In the genomic region with DNA sequence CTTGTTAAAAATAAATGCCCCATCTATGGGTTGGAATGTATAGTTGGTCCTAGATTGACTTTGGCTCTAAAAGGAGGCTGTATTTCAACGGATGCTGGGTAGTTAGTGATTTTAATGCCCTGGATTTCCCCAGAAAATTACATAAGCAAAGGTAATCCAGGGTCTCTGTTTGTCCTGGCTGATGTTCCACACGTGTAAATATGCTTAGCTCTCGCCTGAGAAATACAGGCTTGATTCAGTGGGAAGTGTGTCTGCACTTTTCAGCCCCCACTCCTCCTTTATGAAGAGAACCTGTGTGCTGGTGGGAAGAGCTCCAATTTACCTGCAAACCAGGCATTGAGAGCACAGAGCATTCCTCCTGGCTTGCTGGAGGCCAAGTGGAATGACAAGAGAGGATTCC, we compare ENCODE assay signal across 19 cellular contexts.
DNase-seq lines count a peak whose midpoint lies in the region; ATAC-seq, FAIRE-seq and TF ChIP-seq lines count a peak whose summit lies in the region.
"Had no signal": no experiment of that assay in that cellular context is flagged by ENCODE, and none has a peak within 500 bp of the region (broad histone marks: within the 10 kb centered on the region; RNA-seq: fewer than 3 reads in every experiment).

No MANE protein-coding gene starts in this region.

- H3K9me3 ChIP-seq in liver (ENCODE audit: control insufficient read depth in 4 of 4, low read length in 3 of 4), result no peaks in the 10 kb centered on the region
- no peaks in the 10 kb centered on the region for H3K9me3 ChIP-seq in HepG2 (ENCODE audit: low read length)
- H3K9me3 ChIP-seq: BE2C had no signal

- H3K4me2 ChIP-seq in HepG2 (ENCODE audit: low read depth, low read length), result no peak overlapping the region
- H3K4me2 ChIP-seq: GM23338 had no signal

- DNase-seq in HepG2 (ENCODE audit: low spot score) (no peak), fibroblast of mammary gland (ENCODE audit: low read depth) (no peak), retinal pigment epithelial cell (ENCODE audit: low read depth) (no peak), SKM-1 treated with dmso at 0.1 percent for 144 hours (lab: John Stamatoyannopoulos, UW; ENCODE audit: unreplicated experiment) (no peak)
- DNase-seq: BE2C; C1 segment of cervical spinal cord; CD4-positive, CD25-positive, alpha-beta regulatory T cell; CD8-positive, alpha-beta memory T cell; COR-L47; HFFc6 had no signal

- no peak overlapping the region for H3K9ac ChIP-seq in liver (ENCODE audit: low read depth in 1 of 2, low read length in 2 of 2)
- H3K9ac ChIP-seq in HepG2 (ENCODE audit: insufficient read depth, low read depth, low read length), result no peak overlapping the region

- no peak overlapping the region for H2AFZ ChIP-seq in HepG2 (ENCODE audit: low read length)
- H2AFZ ChIP-seq: GM23338 had no signal

- BruUV-seq in HepG2 (replicated peaks; lab: Mats Ljungman, UMichigan), result no TSS peak

- no peak for TF ChIP-seq CTCF in liver (IDR thresholded peaks at IDR 0.05; ENCODE audit: low read depth, low read length, missing input control)
- no peak for TF ChIP-seq CTCF in HepG2 (CRISPR knock-in tag; IDR thresholded peaks at IDR 0.05)
- peak; percentile 2 for TF ChIP-seq CTCF in fibroblast of mammary gland (conservative IDR thresholded peaks at IDR 0.05; ENCODE audit: control insufficient read depth, insufficient read depth, low read depth, low read length)
- TF ChIP-seq CTCF in retinal pigment epithelial cell (conservative IDR thresholded peaks at IDR 0.05; ENCODE audit: low read depth, low read length), result peak; percentile 13

- TF ChIP-seq EP300 in HepG2 (IDR thresholded peaks at IDR 0.05; ENCODE audit: low read depth in 2 of 2, low read length in 2 of 2), result no peak
- TF ChIP-seq EP300 in HepG2 (CRISPR knock-in tag; IDR thresholded peaks at IDR 0.05; ENCODE audit: borderline replicate concordance), result no peak

- H3K27ac ChIP-seq in liver (ENCODE audit: low read depth in 1 of 2, low read length in 2 of 2) (peak overlapping the region; percentile 60 to 70), HepG2 (ENCODE audit: extremely low read length, insufficient read depth, low read length) (no peak overlapping the region)

- TF ChIP-seq RAD21 in liver (IDR thresholded peaks at IDR 0.05) (peak in 1 of 2 donors; percentile 8), HepG2 (CRISPR knock-in tag; IDR thresholded peaks at IDR 0.05) (no peak)

- in situ Hi-C loops in HepG2 (cut with HindIII; ENCODE audit: extremely low pct_ligation_motif_present, low pct_unique_long_range_greater_than_20kb), result no loop called here

- no peak for TF ChIP-seq POLR2A in HepG2 (IDR thresholded peaks at IDR 0.05; ENCODE audit: insufficient read depth in 1 of 2, low read depth in 2 of 2, low read length in 2 of 2)

- no peaks in the 10 kb centered on the region for H3K79me2 ChIP-seq in HepG2 (ENCODE audit: insufficient read depth, low read length)

- no peaks in the 10 kb centered on the region for H4K20me1 ChIP-seq in HepG2 (ENCODE audit: insufficient read depth, low read length)

- H3K4me3 ChIP-seq in liver (ENCODE audit: low read depth in 1 of 3, low read length in 3 of 3) (no peak overlapping the region), HepG2 (replicated peaks in 1 of 3; ENCODE audit: insufficient read depth in 1 of 3, low read depth in 2 of 3, low read length in 3 of 3) (no peak overlapping the region), fibroblast of mammary gland (ENCODE audit: control insufficient read depth, low read depth, low read length) (no peak overlapping the region), retinal pigment epithelial cell (ENCODE audit: low read length) (no peak overlapping the region)
- H3K4me3 ChIP-seq: GM23338 had no signal

- WGBS in liver, result 32% methylated on average over 3 of the region's 3 CpGs
- 0% methylated on average over 3 of the region's 3 CpGs for WGBS in HepG2 (ENCODE audit: low lambda C conversion rate)

- CTCF ChIA-PET in HepG2 (lab: Yijun Ruan, JAX; ENCODE audit: low intra/inter-chr PET ratio, low total read pairs), result no interaction called here

- POLR2A ChIA-PET in HepG2 (lab: Yijun Ruan, JAX), result no interaction called here

- intact Hi-C loops in HepG2 (cut with micrococcal nuclease; ENCODE audit: unreplicated experiment), result no loop called here

- ATAC-seq in HepG2 (no peak), GM19035 (IDR thresholded peaks at IDR 0.05; ENCODE audit: unreplicated experiment) (no peak)
- ATAC-seq: GM23338, HCT116 had no signal

- FAIRE-seq in HepG2 (lab: Jason Lieb, UNC), result no peak
- FAIRE-seq: G401.6, GM12891, GM18507, H54, HTR-8/SVneo had no signal

- H3K36me3 ChIP-seq in liver (ENCODE audit: control insufficient read depth in 4 of 4, insufficient read depth in 3 of 4, low read depth in 1 of 4, low read length in 3 of 4) (no peaks in the 10 kb centered on the region), HepG2 (replicated peaks in 1 of 2; ENCODE audit: control insufficient read depth in 1 of 2, insufficient read depth in 2 of 2, low read length in 2 of 2) (no peaks in the 10 kb centered on the region)
- H3K36me3 ChIP-seq: BE2C had no signal

- H3K27me3 ChIP-seq in liver (ENCODE audit: control insufficient read depth in 4 of 4, insufficient read depth in 4 of 4, low read length in 3 of 4), result no peaks in the 10 kb centered on the region
- no peaks in the 10 kb centered on the region; a peak in 1 of 5 replicates for H3K27me3 ChIP-seq in HepG2 (ENCODE audit: control insufficient read depth in 1 of 2, insufficient read depth in 2 of 2, low read length in 2 of 2)
- H3K27me3 ChIP-seq: BE2C had no signal

- peaks cover 5 to 22% (median 18%) of the 10 kb centered on the region in 4 donors for H3K4me1 ChIP-seq in liver (ENCODE audit: control insufficient read depth in 4 of 4, insufficient read depth in 4 of 4, low read length in 3 of 4)
- no peaks in the 10 kb centered on the region for H3K4me1 ChIP-seq in HepG2 (ENCODE audit: insufficient read depth, low read length)
- H3K4me1 ChIP-seq: BE2C had no signal

TF ChIP-seq in liver, 16 proteins besides CTCF, POLR2A, EP300 and RAD21 (continues in another document):
- peak; percentile 72 for TF ChIP-seq FOXA2 (IDR thresholded peaks at IDR 0.05)
- TF ChIP-seq SP1 (IDR thresholded peaks at IDR 0.05), result peak; percentile 48
- TF ChIP-seq JUND (IDR thresholded peaks at IDR 0.05), result peak in 1 of 2 donors; percentile 45
- peak; percentile 84 to 87 for TF ChIP-seq RXRA (IDR thresholded peaks at IDR 0.05)
- no peak for TF ChIP-seq TAF1 (conservative IDR thresholded peaks at IDR 0.05)
- TF ChIP-seq YY1 (IDR thresholded peaks at IDR 0.05), result no peak
- no peak for TF ChIP-seq FOXA1 (IDR thresholded peaks at IDR 0.05)
- no peak for TF ChIP-seq EGR1 (IDR thresholded peaks at IDR 0.05; ENCODE audit: low read depth in 2 of 2)
- no peak for TF ChIP-seq GABPA (IDR thresholded peaks at IDR 0.05 in 1 of 2, conservative IDR thresholded peaks at IDR 0.05 in 1 of 2)
- TF ChIP-seq, protein P1, sequence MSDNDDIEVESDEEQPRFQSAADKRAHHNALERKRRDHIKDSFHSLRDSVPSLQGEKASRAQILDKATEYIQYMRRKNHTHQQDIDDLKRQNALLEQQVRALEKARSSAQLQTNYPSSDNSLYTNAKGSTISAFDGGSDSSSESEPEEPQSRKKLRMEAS (IDR thresholded peaks at IDR 0.05), result no peak
- no peak for TF ChIP-seq NR2F2 (IDR thresholded peaks at IDR 0.05)
- TF ChIP-seq HNF4A (conservative IDR thresholded peaks at IDR 0.05), result peak; percentile 48 to 52

TF ChIP-seq in HepG2, 621 proteins besides CTCF, POLR2A, EP300 and RAD21 (continues in another document):
- TF ChIP-seq SAP130 (CRISPR knock-in tag; IDR thresholded peaks at IDR 0.05; ENCODE audit: low read depth) (no peak), DR1 (CRISPR knock-in tag; IDR thresholded peaks at IDR 0.05) (no peak), ZNF138 (CRISPR knock-in tag; IDR thresholded peaks at IDR 0.05; ENCODE audit: low read depth) (no peak), ZNF101 (CRISPR knock-in tag; IDR thresholded peaks at IDR 0.05; ENCODE audit: borderline replicate concordance, low read depth) (no peak), ZNF564 (CRISPR knock-in tag; IDR thresholded peaks at IDR 0.05) (no peak)
- TF ChIP-seq, protein P2, sequence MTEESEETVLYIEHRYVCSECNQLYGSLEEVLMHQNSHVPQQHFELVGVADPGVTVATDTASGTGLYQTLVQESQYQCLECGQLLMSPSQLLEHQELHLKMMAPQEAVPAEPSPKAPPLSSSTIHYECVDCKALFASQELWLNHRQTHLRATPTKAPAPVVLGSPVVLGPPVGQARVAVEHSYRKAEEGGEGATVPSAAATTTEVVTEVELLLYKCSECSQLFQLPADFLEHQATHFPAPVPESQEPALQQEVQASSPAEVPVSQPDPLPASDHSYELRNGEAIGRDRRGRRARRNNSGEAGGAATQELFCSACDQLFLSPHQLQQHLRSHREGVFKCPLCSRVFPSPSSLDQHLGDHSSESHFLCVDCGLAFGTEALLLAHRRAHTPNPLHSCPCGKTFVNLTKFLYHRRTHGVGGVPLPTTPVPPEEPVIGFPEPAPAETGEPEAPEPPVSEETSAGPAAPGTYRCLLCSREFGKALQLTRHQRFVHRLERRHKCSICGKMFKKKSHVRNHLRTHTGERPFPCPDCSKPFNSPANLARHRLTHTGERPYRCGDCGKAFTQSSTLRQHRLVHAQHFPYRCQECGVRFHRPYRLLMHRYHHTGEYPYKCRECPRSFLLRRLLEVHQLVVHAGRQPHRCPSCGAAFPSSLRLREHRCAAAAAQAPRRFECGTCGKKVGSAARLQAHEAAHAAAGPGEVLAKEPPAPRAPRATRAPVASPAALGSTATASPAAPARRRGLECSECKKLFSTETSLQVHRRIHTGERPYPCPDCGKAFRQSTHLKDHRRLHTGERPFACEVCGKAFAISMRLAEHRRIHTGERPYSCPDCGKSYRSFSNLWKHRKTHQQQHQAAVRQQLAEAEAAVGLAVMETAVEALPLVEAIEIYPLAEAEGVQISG (CRISPR knock-in tag; IDR thresholded peaks at IDR 0.05), result no peak
- TF ChIP-seq, protein P3, sequence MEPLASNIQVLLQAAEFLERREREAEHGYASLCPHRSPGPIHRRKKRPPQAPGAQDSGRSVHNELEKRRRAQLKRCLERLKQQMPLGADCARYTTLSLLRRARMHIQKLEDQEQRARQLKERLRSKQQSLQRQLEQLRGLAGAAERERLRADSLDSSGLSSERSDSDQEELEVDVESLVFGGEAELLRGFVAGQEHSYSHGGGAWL (CRISPR knock-in tag; IDR thresholded peaks at IDR 0.05), result no peak

Comparison
In these comparisons a context has a peak if more than half of its experiments do, and no peak if none do; other contexts are left out.
1. CTCF ChIP-seq: peak in fibroblast of mammary gland (single experiment) and retinal pigment epithelial cell (single experiment); none in liver (single experiment) and HepG2 (single experiment).